17 cellular contexts compared by ENCODE assay signal in genomic region chr20:61684136-61684535, GRCh38.
DNase-seq lines count a peak whose midpoint lies in the region; ATAC-seq, FAIRE-seq and TF ChIP-seq lines count a peak whose summit lies in the region.
"Had no signal": no experiment of that assay in that cellular context is flagged by ENCODE, and none has a peak within 500 bp of the region (broad histone marks: within the 10 kb centered on the region; RNA-seq: fewer than 3 reads in every experiment).

No MANE protein-coding gene starts in this region.

- H3K4me1 Mint-ChIP-seq in CD8-positive, alpha-beta T cell (ENCODE audit: low read depth): no peaks in the 10 kb centered on the region
- no peaks in the 10 kb centered on the region for H3K4me1 Mint-ChIP-seq in chondrocyte (ENCODE audit: low read depth)

- H3K9me3 ChIP-seq in kidney (ENCODE audit: control insufficient read depth in 1 of 2, low read length in 2 of 2): no peaks in the 10 kb centered on the region
- H3K9me3 ChIP-seq in prostate gland: no peaks in the 10 kb centered on the region
- no peaks in the 10 kb centered on the region for H3K9me3 ChIP-seq in CD8-positive, alpha-beta T cell (ENCODE audit: low read length)
- H3K9me3 ChIP-seq: SJCRH30 had no signal

- ATAC-seq in CD8-positive, alpha-beta T cell: no peak
- ATAC-seq: GM12878, GM23338, Panc1 had no signal

- no peak for TF ChIP-seq CTCF in VCaP (conservative IDR thresholded peaks at IDR 0.05)
- no peak for TF ChIP-seq CTCF in kidney (IDR thresholded peaks at IDR 0.05; ENCODE audit: borderline replicate concordance, extremely low read depth, insufficient read depth)
- TF ChIP-seq CTCF in prostate gland (IDR thresholded peaks at IDR 0.05): no peak
- no peak for TF ChIP-seq CTCF in CD8-positive, alpha-beta T cell (IDR thresholded peaks at IDR 0.05)
- no peak for TF ChIP-seq CTCF in chondrocyte (IDR thresholded peaks at IDR 0.05)

- CTCF ChIA-PET in CD8-positive, alpha-beta T cell (lab: Charles Lee): no interaction called here

- no peak overlapping the region for H3K27ac Mint-ChIP-seq in CD8-positive, alpha-beta T cell
- H3K27ac Mint-ChIP-seq in chondrocyte (ENCODE audit: unreplicated experiment): no peak overlapping the region
- H3K27ac Mint-ChIP-seq: GM23338, H9 had no signal

- H3K9ac ChIP-seq in kidney (ENCODE audit: low read length in 2 of 2): no peak overlapping the region

- no peak overlapping the region for H3K4me3 Mint-ChIP-seq in CD8-positive, alpha-beta T cell
- no peak overlapping the region for H3K4me3 Mint-ChIP-seq in chondrocyte (ENCODE audit: unreplicated experiment)
- H3K4me3 Mint-ChIP-seq: GM23338, H9 had no signal

- H3K36me3 ChIP-seq in kidney (ENCODE audit: control insufficient read depth in 1 of 2, insufficient read depth in 2 of 2, low read length in 2 of 2): no peaks in the 10 kb centered on the region
- no peaks in the 10 kb centered on the region for H3K36me3 ChIP-seq in prostate gland
- no peaks in the 10 kb centered on the region for H3K36me3 ChIP-seq in CD8-positive, alpha-beta T cell (ENCODE audit: insufficient read depth, low read length)
- H3K36me3 ChIP-seq: SJCRH30 had no signal

- POLR2A ChIA-PET in CD8-positive, alpha-beta T cell (lab: Charles Lee): no interaction called here

- DNase-seq in NCI-H748 (lab: John Stamatoyannopoulos, UW; ENCODE audit: unreplicated experiment): peak; percentile 23
- DNase-seq in NCI-H748 treated with DMSO at 0.1 percent for 48 hours (lab: John Stamatoyannopoulos, UW): no peak
- peak; percentile 43 for DNase-seq in kidney
- DNase-seq in prostate gland (ENCODE audit: low spot score): peak; percentile 9
- no peak for DNase-seq in CD8-positive, alpha-beta T cell
- no peak for DNase-seq in chondrocyte (ENCODE audit: low spot score)
- DNase-seq: H9, NCI-H1092, NCI-H1436, NCI-H2107, SJCRH30 had no signal

- no peaks in the 10 kb centered on the region for H3K4me1 ChIP-seq in kidney (ENCODE audit: control insufficient read depth in 1 of 2, insufficient read depth in 1 of 2, low read depth in 1 of 2, low read length in 2 of 2)
- no peaks in the 10 kb centered on the region for H3K4me1 ChIP-seq in prostate gland (replicated peaks)
- H3K4me1 ChIP-seq in CD8-positive, alpha-beta T cell (ENCODE audit: insufficient read depth, low read length): no peaks in the 10 kb centered on the region
- H3K4me1 ChIP-seq: SJCRH30 had no signal

- 36% methylated on average over 13 of the region's 13 CpGs for WGBS in prostate gland

- peak overlapping the region; percentile 61 for H3K27ac ChIP-seq in VCaP
- no peak overlapping the region for H3K27ac ChIP-seq in kidney (ENCODE audit: low read depth in 2 of 2, low read length in 2 of 2)
- no peak overlapping the region for H3K27ac ChIP-seq in prostate gland
- no peak overlapping the region for H3K27ac ChIP-seq in CD8-positive, alpha-beta T cell (ENCODE audit: low read depth, low read length)
- H3K27ac ChIP-seq: SJCRH30 had no signal

- FAIRE-seq in kidney (lab: Jason Lieb, UNC): no peak
- FAIRE-seq: D721Med, G401.6, GM12878 had no signal

- no peak overlapping the region for H3K4me3 ChIP-seq in kidney (ENCODE audit: low read length in 2 of 2)
- no peak overlapping the region for H3K4me3 ChIP-seq in prostate gland
- no peak overlapping the region for H3K4me3 ChIP-seq in CD8-positive, alpha-beta T cell (ENCODE audit: low read depth, low read length)
- H3K4me3 ChIP-seq: GM12878, GM23338, SJCRH30 had no signal

- no peaks in the 10 kb centered on the region for H3K9me3 Mint-ChIP-seq in CD8-positive, alpha-beta T cell
- no peaks in the 10 kb centered on the region for H3K9me3 Mint-ChIP-seq in chondrocyte (ENCODE audit: low read depth)
- H3K9me3 Mint-ChIP-seq: GM23338, H9 had no signal

- no peak for TF ChIP-seq POLR2A in prostate gland (IDR thresholded peaks at IDR 0.05)

- intact Hi-C loops in kidney (cut with DNase I): no loop called here
- intact Hi-C loops in prostate gland (cut with DNase I): no loop called here
- intact Hi-C loops in CD8-positive, alpha-beta T cell (cut with DNase I, micrococcal nuclease): no loop called here

- H3K27me3 ChIP-seq in prostate gland (replicated peaks; ENCODE audit: insufficient read depth): no peaks in the 10 kb centered on the region
- H3K27me3 ChIP-seq in CD8-positive, alpha-beta T cell (ENCODE audit: insufficient read depth, low read length): no peaks in the 10 kb centered on the region

- H3K36me3 Mint-ChIP-seq in CD8-positive, alpha-beta T cell: no peaks in the 10 kb centered on the region
- H3K36me3 Mint-ChIP-seq in chondrocyte (ENCODE audit: low read depth): no peaks in the 10 kb centered on the region

- no peaks in the 10 kb centered on the region for H3K27me3 Mint-ChIP-seq in CD8-positive, alpha-beta T cell (ENCODE audit: low read depth)
- H3K27me3 Mint-ChIP-seq in chondrocyte (ENCODE audit: low read depth): peaks cover 49% of the 10 kb centered on the region

Comparison
In these comparisons a context has a peak if more than half of its experiments do, and no peak if none do; other contexts are left out.
1. DNase-seq: peak in NCI-H748 (single experiment), kidney (single experiment) and prostate gland (single experiment); none in NCI-H748 treated with DMSO at 0.1 percent for 48 hours (single experiment), CD8-positive, alpha-beta T cell (0 of 7) and chondrocyte (single experiment).